ENCODE assay signal across 2 cellular contexts in the genomic region with DNA sequence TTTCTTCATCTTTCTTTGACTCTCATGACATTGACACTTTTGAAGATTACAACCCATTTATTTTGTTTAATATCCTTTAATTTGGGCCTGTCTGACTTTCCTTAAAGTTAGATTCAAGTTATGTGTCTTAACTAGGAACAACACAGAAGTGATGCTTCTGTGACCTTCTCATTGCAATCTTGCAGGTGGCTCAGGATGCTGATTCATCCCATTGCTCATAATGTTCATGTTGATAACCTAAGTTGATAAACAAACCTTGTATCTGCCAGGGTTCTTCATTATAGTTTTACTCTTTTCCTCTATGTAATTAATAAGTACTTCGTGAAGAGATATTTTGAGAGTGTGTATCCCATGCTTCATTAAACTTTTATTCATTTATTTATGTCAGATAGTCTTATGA.
TF ChIP-seq lines count a peak whose summit lies in the region.

No MANE protein-coding gene starts in this region.

TF ChIP-seq in A549, 52 proteins besides CTCF, POLR2A, EP300 and RAD21 (continued from another document):
- TF ChIP-seq GATA3 (IDR thresholded peaks at IDR 0.05; ENCODE audit: borderline replicate concordance) (no peak), ZC3H11A (IDR thresholded peaks at IDR 0.05) (no peak), FOSL2 (IDR thresholded peaks at IDR 0.05) (no peak), FOSL2 (CRISPR knock-in tag; IDR thresholded peaks at IDR 0.05) (no peak), HOXA7 (CRISPR knock-in tag; IDR thresholded peaks at IDR 0.05) (no peak), KDM5A (IDR thresholded peaks at IDR 0.05) (no peak)

TF ChIP-seq in K562, 482 proteins besides CTCF, POLR2A, EP300 and RAD21 (continued from another document):
- TF ChIP-seq RCOR1 (IDR thresholded peaks at IDR 0.05; ENCODE audit: borderline replicate concordance in 1 of 2, low read depth in 2 of 2, low read length in 2 of 2) (no peak), EP400 (IDR thresholded peaks at IDR 0.05) (no peak), TFAP4 (CRISPR knock-in tag; IDR thresholded peaks at IDR 0.05; ENCODE audit: borderline replicate concordance) (no peak), CTBP1 (IDR thresholded peaks at IDR 0.05; ENCODE audit: borderline replicate concordance) (peak; percentile 55; the same call in 1 of the 2 replicates), TAL1 (IDR thresholded peaks at IDR 0.05) (no peak), DPF2 (IDR thresholded peaks at IDR 0.05) (no peak), HLTF (IDR thresholded peaks at IDR 0.05) (no peak), TCFL5 (CRISPR knock-in tag; conservative IDR thresholded peaks at IDR 0.05) (no peak), SNIP1 (IDR thresholded peaks at IDR 0.05; ENCODE audit: low read depth) (no peak), ZNF146 (CRISPR knock-in tag; IDR thresholded peaks at IDR 0.05; ENCODE audit: unreplicated experiment) (no peak), POLR2G (IDR thresholded peaks at IDR 0.05; ENCODE audit: low read depth, low read length) (no peak), NFE2 (IDR thresholded peaks at IDR 0.05; ENCODE audit: low read depth) (peak; percentile 62), SIRT6 (IDR thresholded peaks at IDR 0.05; ENCODE audit: low read depth, low read length) (no peak), ETS2 (tag; IDR thresholded peaks at IDR 0.05; ENCODE audit: borderline replicate concordance, poor library complexity, severe bottlenecking) (no peak), DDX20 (tag; IDR thresholded peaks at IDR 0.05; ENCODE audit: low read depth) (no peak), XRCC3 (IDR thresholded peaks at IDR 0.05) (no peak), CHD7 (IDR thresholded peaks at IDR 0.05; ENCODE audit: low read depth, low read length) (no peak), PHB (CRISPR knock-in tag; IDR thresholded peaks at IDR 0.05) (no peak), HMG20A (CRISPR knock-in tag; conservative IDR thresholded peaks at IDR 0.05) (no peak), ZNF766 (CRISPR knock-in tag; conservative IDR thresholded peaks at IDR 0.05) (no peak), NR4A1 (CRISPR knock-in tag; IDR thresholded peaks at IDR 0.05) (no peak), NR4A1 (tag; IDR thresholded peaks at IDR 0.05) (no peak), BRF1 (IDR thresholded peaks at IDR 0.05; ENCODE audit: borderline replicate concordance, extremely low read depth, insufficient read length) (no peak), XRCC4 (IDR thresholded peaks at IDR 0.05; ENCODE audit: extremely low read depth, insufficient read depth, insufficient read length) (no peak), ARID3A (IDR thresholded peaks at IDR 0.05; ENCODE audit: borderline replicate concordance, low read depth, low read length) (no peak), C11orf30 (IDR thresholded peaks at IDR 0.05; ENCODE audit: low read depth) (peak; percentile 15; the same call in 1 of the 2 replicates), ARID2 (IDR thresholded peaks at IDR 0.05) (no peak)
- TF ChIP-seq, protein P1, sequence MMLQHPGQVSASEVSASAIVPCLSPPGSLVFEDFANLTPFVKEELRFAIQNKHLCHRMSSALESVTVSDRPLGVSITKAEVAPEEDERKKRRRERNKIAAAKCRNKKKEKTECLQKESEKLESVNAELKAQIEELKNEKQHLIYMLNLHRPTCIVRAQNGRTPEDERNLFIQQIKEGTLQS (IDR thresholded peaks at IDR 0.05), result peak; percentile 10; the same call in 1 of the 2 replicates
- TF ChIP-seq, protein P1 (CRISPR knock-in tag; conservative IDR thresholded peaks at IDR 0.05), result no peak
- TF ChIP-seq, protein P2, sequence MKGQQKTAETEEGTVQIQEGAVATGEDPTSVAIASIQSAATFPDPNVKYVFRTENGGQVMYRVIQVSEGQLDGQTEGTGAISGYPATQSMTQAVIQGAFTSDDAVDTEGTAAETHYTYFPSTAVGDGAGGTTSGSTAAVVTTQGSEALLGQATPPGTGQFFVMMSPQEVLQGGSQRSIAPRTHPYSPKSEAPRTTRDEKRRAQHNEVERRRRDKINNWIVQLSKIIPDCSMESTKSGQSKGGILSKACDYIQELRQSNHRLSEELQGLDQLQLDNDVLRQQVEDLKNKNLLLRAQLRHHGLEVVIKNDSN (CRISPR knock-in tag; IDR thresholded peaks at IDR 0.05), result no peak
- TF ChIP-seq, protein P3, sequence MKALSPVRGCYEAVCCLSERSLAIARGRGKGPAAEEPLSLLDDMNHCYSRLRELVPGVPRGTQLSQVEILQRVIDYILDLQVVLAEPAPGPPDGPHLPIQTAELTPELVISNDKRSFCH (CRISPR knock-in tag; IDR thresholded peaks at IDR 0.05), result no peak
- TF ChIP-seq, protein P3 (tag; IDR thresholded peaks at IDR 0.05), result no peak
- TF ChIP-seq, protein P4, sequence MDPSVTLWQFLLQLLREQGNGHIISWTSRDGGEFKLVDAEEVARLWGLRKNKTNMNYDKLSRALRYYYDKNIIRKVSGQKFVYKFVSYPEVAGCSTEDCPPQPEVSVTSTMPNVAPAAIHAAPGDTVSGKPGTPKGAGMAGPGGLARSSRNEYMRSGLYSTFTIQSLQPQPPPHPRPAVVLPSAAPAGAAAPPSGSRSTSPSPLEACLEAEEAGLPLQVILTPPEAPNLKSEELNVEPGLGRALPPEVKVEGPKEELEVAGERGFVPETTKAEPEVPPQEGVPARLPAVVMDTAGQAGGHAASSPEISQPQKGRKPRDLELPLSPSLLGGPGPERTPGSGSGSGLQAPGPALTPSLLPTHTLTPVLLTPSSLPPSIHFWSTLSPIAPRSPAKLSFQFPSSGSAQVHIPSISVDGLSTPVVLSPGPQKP (CRISPR knock-in tag; IDR thresholded peaks at IDR 0.05), result no peak
TF ChIP-seq in K562: peak in this region for 6.
